In genomic region chr9:72297516-72297915, GRCh38 we compare ENCODE assay signal across 2 cellular contexts.
TF ChIP-seq lines count a peak whose summit lies in the region.

No MANE protein-coding gene starts in this region.

TF ChIP-seq in SK-N-SH, 30 proteins besides CTCF, POLR2A, EP300 and RAD21 (continued from another document):
- TF ChIP-seq ZBTB33 (IDR thresholded peaks at IDR 0.05; ENCODE audit: borderline replicate concordance, low read depth) (no peak), MEF2A (IDR thresholded peaks at IDR 0.05; ENCODE audit: borderline replicate concordance, low read depth) (no peak), NFIC (IDR thresholded peaks at IDR 0.05; ENCODE audit: borderline replicate concordance) (no peak), RCOR1 (IDR thresholded peaks at IDR 0.05; ENCODE audit: low read length) (no peak), TCF12 (IDR thresholded peaks at IDR 0.05) (no peak), TAF1 (IDR thresholded peaks at IDR 0.05; ENCODE audit: borderline replicate concordance, low read depth, low read length) (no peak), SIN3A (IDR thresholded peaks at IDR 0.05; ENCODE audit: borderline replicate concordance, low read depth, low read length) (no peak), TEAD4 (IDR thresholded peaks at IDR 0.05; ENCODE audit: borderline replicate concordance, insufficient read depth) (no peak), REST (IDR thresholded peaks at IDR 0.05; ENCODE audit: low read depth, low read length) (no peak), RXRA (IDR thresholded peaks at IDR 0.05; ENCODE audit: borderline replicate concordance, low read depth) (no peak), MXI1 (IDR thresholded peaks at IDR 0.05; ENCODE audit: low read depth, low read length) (no peak)

TF ChIP-seq in SK-N-SH treated with all-trans-retinoic acid at 6 μM for 48 hours, 23 proteins besides CTCF, POLR2A, EP300 and RAD21 (continued from another document):
- TF ChIP-seq TSHZ2 (CRISPR knock-in tag; IDR thresholded peaks at IDR 0.05) (no peak), SNAI2 (CRISPR knock-in tag; IDR thresholded peaks at IDR 0.05) (no peak), ESRRG (CRISPR knock-in tag; IDR thresholded peaks at IDR 0.05) (no peak), OSR1 (CRISPR knock-in tag; IDR thresholded peaks at IDR 0.05) (no peak), TCF4 (CRISPR knock-in tag; IDR thresholded peaks at IDR 0.05; ENCODE audit: borderline replicate concordance) (no peak), CSRNP3 (CRISPR knock-in tag; IDR thresholded peaks at IDR 0.05) (no peak), ZNF8 (CRISPR knock-in tag; IDR thresholded peaks at IDR 0.05) (no peak), ZFP30 (CRISPR knock-in tag; IDR thresholded peaks at IDR 0.05) (no peak), ZNF70 (CRISPR knock-in tag; IDR thresholded peaks at IDR 0.05) (no peak), PPARA (CRISPR knock-in tag; IDR thresholded peaks at IDR 0.05; ENCODE audit: borderline replicate concordance) (no peak), BACH2 (CRISPR knock-in tag; IDR thresholded peaks at IDR 0.05; ENCODE audit: borderline replicate concordance) (no peak), PATZ1 (CRISPR knock-in tag; IDR thresholded peaks at IDR 0.05; ENCODE audit: borderline replicate concordance) (no peak), TOX (CRISPR knock-in tag; IDR thresholded peaks at IDR 0.05; ENCODE audit: borderline replicate concordance) (no peak)
